In the genomic region with DNA sequence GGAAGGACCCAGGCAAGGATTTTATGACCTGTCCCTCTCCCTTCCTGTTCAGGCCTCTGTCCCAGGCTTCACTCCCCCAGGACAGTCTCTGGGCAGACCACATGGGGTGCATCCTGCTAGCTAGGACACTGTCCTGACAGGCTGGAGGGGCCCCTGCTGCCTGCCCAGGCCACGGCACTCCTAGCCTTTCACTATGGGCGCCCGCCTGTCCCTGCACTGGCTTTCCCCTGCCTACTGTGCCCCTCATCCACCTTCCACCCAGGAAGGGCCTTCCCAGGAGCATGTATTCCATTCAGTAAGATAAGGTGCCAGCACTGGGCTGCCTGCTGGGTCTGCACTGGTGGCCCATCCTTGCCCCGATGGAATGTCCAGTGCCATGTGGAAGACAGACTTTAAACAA, we compare ENCODE assay signal across 11 cellular contexts.
DNase-seq lines count a peak whose midpoint lies in the region; ATAC-seq and TF ChIP-seq lines count a peak whose summit lies in the region.
"Had no signal": no experiment of that assay in that cellular context is flagged by ENCODE, and none has a peak within 500 bp of the region (broad histone marks: within the 10 kb centered on the region; RNA-seq: fewer than 3 reads in every experiment).

No MANE protein-coding gene starts in this region.

- H3K9me3 ChIP-seq in KOPT-K1 (ENCODE audit: insufficient read depth, low read length, poor library complexity, severe bottlenecking) = no peaks in the 10 kb centered on the region

- peak overlapping the region; percentile 39 for H3K27ac ChIP-seq in KOPT-K1 (ENCODE audit: low read depth, low read length, poor library complexity, severe bottlenecking)

- peak; percentile 41 for DNase-seq in activated effector memory CD4-positive, alpha-beta T cell treated with anti-CD3 and anti-CD28 coated beads, Interleukin-2, amount 50 U/mL, for 16 hours
- no peak for DNase-seq in activated effector memory CD4-positive, alpha-beta T cell treated with Interleukin-2 at 50 U/mL for 16 hours
- peak; percentile 88 for DNase-seq in mesenteric fat pad (ENCODE audit: low spot score)
- peak; percentile 58 for DNase-seq in type B pancreatic cell (ENCODE audit: extremely low spot score, unreplicated experiment)
- no peak for DNase-seq in effector CD8-positive, alpha-beta T cell (lab: John Stamatoyannopoulos, UW)
- DNase-seq in NCI-H524 treated with DMSO at 0.1 percent for 48 hours (lab: John Stamatoyannopoulos, UW) = no peak
- DNase-seq: NCI-H1092, NCI-H1694 had no signal

- TF ChIP-seq CTCF in type B pancreatic cell (conservative IDR thresholded peaks at IDR 0.05) = no peak

- H3K27ac Mint-ChIP-seq in type B pancreatic cell = no peak overlapping the region

- ATAC-seq in HG03175 (IDR thresholded peaks at IDR 0.05; ENCODE audit: unreplicated experiment) = no peak

- H3K9me3 Mint-ChIP-seq in type B pancreatic cell = no peaks in the 10 kb centered on the region

- no peak overlapping the region for H3K4me3 Mint-ChIP-seq in type B pancreatic cell
- H3K4me3 Mint-ChIP-seq: CD4-positive, alpha-beta memory T cell had no signal

- H3K36me3 ChIP-seq in KOPT-K1 (ENCODE audit: insufficient read depth, low read length) = peaks cover 6% of the 10 kb centered on the region

- no peaks in the 10 kb centered on the region for H3K27me3 Mint-ChIP-seq in type B pancreatic cell
- H3K27me3 Mint-ChIP-seq: CD4-positive, alpha-beta memory T cell had no signal

- H3K4me1 Mint-ChIP-seq in type B pancreatic cell (ENCODE audit: unreplicated experiment) = peaks cover 27% of the 10 kb centered on the region

- H3K36me3 Mint-ChIP-seq in type B pancreatic cell = no peaks in the 10 kb centered on the region

Comparison
In these comparisons a context has a peak if more than half of its experiments do, and no peak if none do; other contexts are left out.
1. DNase-seq: peak in activated effector memory CD4-positive, alpha-beta T cell treated with anti-CD3 and anti-CD28 coated beads, Interleukin-2, amount 50 U/mL, for 16 hours (single experiment), mesenteric fat pad (single experiment) and type B pancreatic cell (single experiment); none in activated effector memory CD4-positive, alpha-beta T cell treated with Interleukin-2 at 50 U/mL for 16 hours (single experiment), effector CD8-positive, alpha-beta T cell (single experiment) and NCI-H524 treated with DMSO at 0.1 percent for 48 hours (single experiment).